18 cellular contexts compared by ENCODE assay signal in genomic region chr7:65441010-65441409, GRCh38.
A peak's percentile ranks its signal among the peaks of the same experiment; 100 is the strongest.
DNase-seq lines count a peak whose midpoint lies in the region; ATAC-seq, FAIRE-seq and TF ChIP-seq lines count a peak whose summit lies in the region.
"Had no signal": no experiment of that assay in that cellular context is flagged by ENCODE, and none has a peak within 500 bp of the region (broad histone marks: within the 10 kb centered on the region; RNA-seq: fewer than 3 reads in every experiment).

No MANE protein-coding gene starts in this region.

- no peaks in the 10 kb centered on the region for H3K36me3 Mint-ChIP-seq in astrocyte (ENCODE audit: low read depth, unreplicated experiment)

- H2AFZ ChIP-seq in astrocyte (ENCODE audit: low read depth, low read length), result no peak overlapping the region

- no peak overlapping the region for H3K4me3 ChIP-seq in AG09309 (ENCODE audit: control insufficient read depth, low read depth, low read length)
- H3K4me3 ChIP-seq in astrocyte (ENCODE audit: insufficient read depth, low read depth, low read length), result no peak overlapping the region
- no peak overlapping the region for H3K4me3 ChIP-seq in body of pancreas
- H3K4me3 ChIP-seq: BLaER1 treated with 17β-estradiol and CSF1 and Interleukin-3, amounts not matched to agents 10 nM and 100 nM; esophagus squamous epithelium; right atrium auricular region had no signal

- TF ChIP-seq CTCF in AG09309 (IDR thresholded peaks at IDR 0.05; ENCODE audit: control insufficient read depth, insufficient read depth, low read depth, low read length, missing control alignments) (no peak), astrocyte (IDR thresholded peaks at IDR 0.05; ENCODE audit: insufficient read depth, low read depth, low read length) (no peak), body of pancreas (IDR thresholded peaks at IDR 0.05) (no peak)

- no peak for TF ChIP-seq POLR2A in body of pancreas (IDR thresholded peaks at IDR 0.05)

- H3K4me3 Mint-ChIP-seq in astrocyte (ENCODE audit: unreplicated experiment), result no peak overlapping the region
- H3K4me3 Mint-ChIP-seq: activated CD4-positive, alpha-beta T cell treated with anti-CD3 and anti-CD28 coated beads, Interleukin-2, amount 10 ng/mL, durations not matched to agents 7 days and 5 days; activated T-helper 17 cell treated with anti-CD3 and anti-CD28 coated beads, Interleukin-2, amount 50 U/mL, for 72 hours; central memory CD8-positive, alpha-beta T cell had no signal

- peaks cover 20% of the 10 kb centered on the region for H3K27me3 Mint-ChIP-seq in astrocyte (ENCODE audit: low read depth, unreplicated experiment)
- H3K27me3 Mint-ChIP-seq: activated T-helper 17 cell treated with anti-CD3 and anti-CD28 coated beads, Interleukin-2, amount 50 U/mL, for 72 hours had no signal

- H3K27ac ChIP-seq in astrocyte (ENCODE audit: low read depth, low read length) (peak overlapping the region; percentile 73), body of pancreas (no peak overlapping the region)
- H3K27ac ChIP-seq: BLaER1 treated with 17β-estradiol and CSF1 and Interleukin-3, amounts not matched to agents 10 nM and 100 nM; esophagus squamous epithelium; right atrium auricular region had no signal

- peaks cover 25% of the 10 kb centered on the region for H3K4me1 ChIP-seq in astrocyte (ENCODE audit: insufficient read depth, low read length)
- no peaks in the 10 kb centered on the region for H3K4me1 ChIP-seq in body of pancreas
- H3K4me1 ChIP-seq: BLaER1 treated with 17β-estradiol and CSF1 and Interleukin-3, amounts not matched to agents 10 nM and 100 nM; right atrium auricular region had no signal

- H3K36me3 ChIP-seq in astrocyte (ENCODE audit: insufficient read depth, low read length), result no peaks in the 10 kb centered on the region
- no peaks in the 10 kb centered on the region for H3K36me3 ChIP-seq in body of pancreas (replicated peaks in 1 of 2; ENCODE audit: insufficient read depth in 1 of 2, low read depth in 2 of 2)
- H3K36me3 ChIP-seq: BLaER1 treated with 17β-estradiol and CSF1 and Interleukin-3, amounts not matched to agents 10 nM and 100 nM; esophagus squamous epithelium; right atrium auricular region had no signal

- peaks cover 2% of the 10 kb centered on the region for H3K9me3 Mint-ChIP-seq in astrocyte (ENCODE audit: unreplicated experiment)
- H3K9me3 Mint-ChIP-seq: activated T-helper 17 cell treated with anti-CD3 and anti-CD28 coated beads, Interleukin-2, amount 50 U/mL, for 72 hours; central memory CD8-positive, alpha-beta T cell had no signal

- H3K9me3 ChIP-seq in astrocyte (ENCODE audit: insufficient read depth, low read depth, low read length) (no peaks in the 10 kb centered on the region), body of pancreas (no peaks in the 10 kb centered on the region)
- H3K9me3 ChIP-seq: esophagus squamous epithelium had no signal

- H3K27me3 ChIP-seq in astrocyte (ENCODE audit: insufficient read depth, low read length) (no peaks in the 10 kb centered on the region), body of pancreas (no peaks in the 10 kb centered on the region)
- H3K27me3 ChIP-seq: BLaER1 treated with 17β-estradiol and CSF1 and Interleukin-3, amounts not matched to agents 10 nM and 100 nM; esophagus squamous epithelium; right atrium auricular region had no signal

- no peak for FAIRE-seq in astrocyte (lab: Jason Lieb, UNC)

- H3K9ac ChIP-seq in astrocyte (ENCODE audit: low read length), result no peak overlapping the region
- H3K9ac ChIP-seq: BLaER1 treated with 17β-estradiol and CSF1 and Interleukin-3, amounts not matched to agents 10 nM and 100 nM had no signal

- H3K4me2 ChIP-seq in astrocyte (ENCODE audit: low read length), result peak overlapping the region; percentile 48

- DNase-seq in AG09309 (ENCODE audit: low read depth) (peak; percentile 20), HS-5 (ENCODE audit: low read depth) (peak; percentile 39), astrocyte (ENCODE audit: low read depth) (peak; percentile 88), iris pigment epithelial cell (ENCODE audit: low read depth) (peak; percentile 79), body of pancreas (no peak), hippocampal formation (lab: John Stamatoyannopoulos, UW) (no peak)
- DNase-seq in activated CD8-positive, alpha-beta memory T cell treated with anti-CD3 and anti-CD28 coated beads, Interleukin-2, amount 50 U/mL, for 48 hours, result no peak
- DNase-seq: activated CD4-positive, alpha-beta T cell treated with anti-CD3 and anti-CD28 coated beads, Interleukin-2, amount 10 ng/mL, durations not matched to agents 7 days and 5 days; esophagus squamous epithelium; islet precursor cell; Karpas-422; NCI-H2171; stimulated activated naive CD8-positive, alpha-beta T cell treated with anti-CD3 and anti-CD28 coated beads, Interleukin-15, Interleukin-2, amounts not matched to agents 100 U/mL and 50 U/mL, for 24 hours had no signal

- no peaks in the 10 kb centered on the region for H4K20me1 ChIP-seq in astrocyte (ENCODE audit: insufficient read depth, low read length)
- H4K20me1 ChIP-seq: BLaER1 treated with 17β-estradiol and CSF1 and Interleukin-3, amounts not matched to agents 10 nM and 100 nM had no signal

- intact Hi-C loops in body of pancreas (cut with DNase I), result no loop called here

- H3K79me2 ChIP-seq in astrocyte (ENCODE audit: insufficient read depth, low read length), result no peaks in the 10 kb centered on the region

- no peak overlapping the region for H3K27ac Mint-ChIP-seq in astrocyte (ENCODE audit: unreplicated experiment)
- H3K27ac Mint-ChIP-seq: activated CD4-positive, alpha-beta T cell treated with anti-CD3 and anti-CD28 coated beads, Interleukin-2, amount 10 ng/mL, durations not matched to agents 7 days and 5 days; activated T-helper 17 cell treated with anti-CD3 and anti-CD28 coated beads, Interleukin-2, amount 50 U/mL, for 72 hours had no signal

- ATAC-seq in body of pancreas (no peak), HG02840 (IDR thresholded peaks at IDR 0.05; ENCODE audit: low FRiP score, unreplicated experiment) (no peak)
- ATAC-seq: activated T-helper 17 cell treated with anti-CD3 and anti-CD28 coated beads, Interleukin-2, amount 50 U/mL, for 72 hours; stimulated activated naive CD8-positive, alpha-beta T cell treated with anti-CD3 and anti-CD28 coated beads, Interleukin-15, Interleukin-2, amounts not matched to agents 100 U/mL and 50 U/mL, for 24 hours had no signal

- H3K4me1 Mint-ChIP-seq in astrocyte (ENCODE audit: low read depth, unreplicated experiment), result peaks cover 24% of the 10 kb centered on the region
- H3K4me1 Mint-ChIP-seq: activated CD4-positive, alpha-beta T cell treated with anti-CD3 and anti-CD28 coated beads, Interleukin-2, amount 10 ng/mL, durations not matched to agents 7 days and 5 days; activated T-helper 17 cell treated with anti-CD3 and anti-CD28 coated beads, Interleukin-2, amount 50 U/mL, for 72 hours; central memory CD8-positive, alpha-beta T cell had no signal

Comparison
In these comparisons a context has a peak if more than half of its experiments do, and no peak if none do; other contexts are left out.
1. DNase-seq: peak in AG09309 (single experiment), HS-5 (single experiment), astrocyte (single experiment) and iris pigment epithelial cell (single experiment); none in activated CD8-positive, alpha-beta memory T cell treated with anti-CD3 and anti-CD28 coated beads, Interleukin-2, amount 50 U/mL, for 48 hours (single experiment), body of pancreas (0 of 4) and hippocampal formation (0 of 2).